ENCODE assay signal across 24 cellular contexts in the genomic region with DNA sequence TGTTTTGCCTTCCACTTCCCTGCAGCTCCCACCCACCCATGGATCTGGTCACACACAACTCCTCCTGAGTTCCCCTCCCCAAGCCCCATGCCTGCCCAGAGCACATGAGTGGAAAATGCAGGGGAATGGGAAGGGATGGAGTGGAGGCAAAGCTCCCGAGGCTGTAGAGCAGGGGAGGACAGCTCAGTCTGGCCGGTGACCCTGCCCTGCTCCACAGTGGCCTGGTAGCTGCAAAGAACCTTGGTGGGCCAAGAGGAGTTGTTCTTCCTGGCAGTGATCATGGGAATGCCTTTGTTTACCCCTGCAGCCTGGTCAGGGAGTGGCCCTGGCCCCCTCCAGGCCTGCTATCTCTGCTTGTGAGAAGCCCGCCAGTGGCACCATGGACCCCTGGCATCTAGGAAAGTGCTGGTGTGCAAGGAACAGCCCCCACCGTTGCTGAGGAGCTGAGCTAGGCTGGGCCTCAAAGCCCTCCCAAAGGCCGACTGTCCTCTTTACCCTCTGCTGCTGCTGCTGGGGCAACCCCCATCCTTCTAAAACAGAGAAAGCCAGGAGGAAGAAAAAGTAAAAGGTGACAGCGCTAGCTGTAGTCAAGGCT.
"Had no signal": no experiment of that assay in that cellular context is flagged by ENCODE, and none has a peak within 500 bp of the region (broad histone marks: within the 10 kb centered on the region; RNA-seq: fewer than 3 reads in every experiment).

No MANE protein-coding gene starts in this region.

- ATAC-seq: activated CD4-positive, alpha-beta T cell treated with anti-CD3 and anti-CD28 coated beads for 36 hours; activated CD8-positive, alpha-beta memory T cell treated with anti-CD3 and anti-CD28 coated beads, Interleukin-2, amount 10 ng/mL, durations not matched to agents 7 days and 5 days; activated CD8-positive, alpha-beta T cell treated with anti-CD3 and anti-CD28 coated beads, Interleukin-2, amount 10 ng/mL, durations not matched to agents 7 days and 5 days; gastroesophageal sphincter had no signal

- H3K27ac ChIP-seq: brain microvascular endothelial cell, colonic mucosa, epithelial cell of prostate, esophagus squamous epithelium, gastroesophageal sphincter had no signal

- H3K9me3 ChIP-seq: colonic mucosa, esophagus squamous epithelium, gastroesophageal sphincter had no signal

- H3K36me3 ChIP-seq: brain microvascular endothelial cell, colonic mucosa, esophagus squamous epithelium had no signal

- H3K4me3 ChIP-seq: colonic mucosa, esophagus squamous epithelium, gastroesophageal sphincter had no signal

- H3K27me3 ChIP-seq: brain microvascular endothelial cell, colonic mucosa, esophagus squamous epithelium, gastroesophageal sphincter had no signal

- DNase-seq: activated CD4-positive, alpha-beta memory T cell treated with anti-CD3 and anti-CD28 coated beads for 36 hours; activated CD4-positive, alpha-beta T cell treated with anti-CD3 and anti-CD28 coated beads for 36 hours; activated CD4-positive, alpha-beta T cell treated with anti-CD3 and anti-CD28 coated beads, Interleukin-2, amount 10 ng/mL, durations not matched to agents 24 days and 14 days; activated CD4-positive, CD25-positive, alpha-beta regulatory T cell; activated CD4-positive, CD25-positive, alpha-beta regulatory T cell treated with anti-CD3 and anti-CD28 coated beads, Interleukin-2, amount 50 U/mL, for 72 hours; activated CD8-positive, alpha-beta memory T cell treated with anti-CD3 and anti-CD28 coated beads, Interleukin-2, amount 10 ng/mL, durations not matched to agents 7 days and 5 days; activated CD8-positive, alpha-beta memory T cell treated with anti-CD3 and anti-CD28 coated beads, Interleukin-2, amount 50 U/mL, for 4 hours; activated CD8-positive, alpha-beta T cell treated with anti-CD3 and anti-CD28 coated beads, Interleukin-2, amount 10 ng/mL, durations not matched to agents 7 days and 5 days; activated gamma-delta T cell; activated naive CD4-positive, alpha-beta T cell; activated naive CD4-positive, alpha-beta T cell treated with anti-CD3 and anti-CD28 coated beads, Interleukin-2, amount 10 ng/mL, durations not matched to agents 7 days and 5 days; activated T-cell treated with anti-CD3 and anti-CD28 coated beads, Interleukin-2, amount 50 U/mL, for 1 hour; activated T-cell treated with anti-CD3 and anti-CD28 coated beads, Interleukin-2, amount 50 U/mL, for 48 hours; amniotic stem cell; anterior cingulate cortex; brain microvascular endothelial cell; caudate nucleus; colonic mucosa; effector CD8-positive, alpha-beta T cell; esophagus squamous epithelium; foreskin melanocyte; T-helper 2 cell had no signal

- H3K4me1 ChIP-seq: colonic mucosa, gastroesophageal sphincter had no signal
